ENCODE assay signal across 21 cellular contexts in genomic region chr6:158465747-158466146, GRCh38.
"Had no signal": no experiment of that assay in that cellular context is flagged by ENCODE, and none has a peak within 500 bp of the region (broad histone marks: within the 10 kb centered on the region; RNA-seq: fewer than 3 reads in every experiment).

No MANE protein-coding gene starts in this region.

- DNase-seq: cortex of kidney; effector CD4-positive, alpha-beta T cell; mesenchymal stem cell; mucosa of descending colon; naive thymus-derived CD4-positive, alpha-beta T cell; occipital lobe; ovary; posterior cingulate gyrus; psoas muscle; right cardiac atrium; sigmoid colon; stimulated activated CD4-positive, alpha-beta T cell treated with anti-CD3 and anti-CD28 coated beads, Interleukin-2, amount 100 ng/mL, for 24 hours; stimulated activated CD4-positive, alpha-beta T cell treated with anti-CD3 and anti-CD28 coated beads, Interleukin-4, amount 100 ng/mL, for 24 hours; stimulated activated naive CD4-positive, alpha-beta T cell treated with Interleukin-2 at 50 U/mL for 16 hours; stomach; thyroid gland had no signal

- H3K4me3 Mint-ChIP-seq: mesothelial cell of epicardium; naive thymus-derived CD4-positive, alpha-beta T cell; stimulated activated effector memory CD8-positive, alpha-beta T cell treated with anti-CD3 and anti-CD28 coated beads, Interleukin-12 subunit alpha, Interleukin-12 subunit beta, amount 100 ng/mL, for 72 hours had no signal

- H3K4me3 ChIP-seq: lung, mucosa of descending colon, ovary, psoas muscle, sigmoid colon, stomach, thyroid gland had no signal

- H3K27me3 Mint-ChIP-seq: naive thymus-derived CD4-positive, alpha-beta T cell had no signal

- H3K27me3 ChIP-seq: ovary, sigmoid colon, stomach, thyroid gland had no signal

- H3K4me1 ChIP-seq: psoas muscle, sigmoid colon, thyroid gland had no signal

- ATAC-seq: mucosa of descending colon; naive thymus-derived CD4-positive, alpha-beta T cell; psoas muscle; right cardiac atrium; stimulated activated effector memory CD8-positive, alpha-beta T cell treated with anti-CD3 and anti-CD28 coated beads, Interleukin-12 subunit alpha, Interleukin-12 subunit beta, amount 100 ng/mL, for 72 hours had no signal

- H3K27ac ChIP-seq: ovary, psoas muscle, sigmoid colon, thyroid gland had no signal

- H3K36me3 ChIP-seq: ovary, thyroid gland had no signal

- H3K9me3 Mint-ChIP-seq: stimulated activated effector memory CD8-positive, alpha-beta T cell treated with anti-CD3 and anti-CD28 coated beads, Interleukin-12 subunit alpha, Interleukin-12 subunit beta, amount 100 ng/mL, for 72 hours had no signal

- FAIRE-seq: frontal cortex, keratinocyte had no signal

- H3K27ac Mint-ChIP-seq: mesothelial cell of epicardium; stimulated activated effector memory CD8-positive, alpha-beta T cell treated with anti-CD3 and anti-CD28 coated beads, Interleukin-12 subunit alpha, Interleukin-12 subunit beta, amount 100 ng/mL, for 72 hours had no signal

- H3K9me3 ChIP-seq: mucosa of descending colon, ovary, psoas muscle, sigmoid colon, stomach, thyroid gland had no signal
